Comparison of ENCODE assay signal across 8 cellular contexts in the genomic region with DNA sequence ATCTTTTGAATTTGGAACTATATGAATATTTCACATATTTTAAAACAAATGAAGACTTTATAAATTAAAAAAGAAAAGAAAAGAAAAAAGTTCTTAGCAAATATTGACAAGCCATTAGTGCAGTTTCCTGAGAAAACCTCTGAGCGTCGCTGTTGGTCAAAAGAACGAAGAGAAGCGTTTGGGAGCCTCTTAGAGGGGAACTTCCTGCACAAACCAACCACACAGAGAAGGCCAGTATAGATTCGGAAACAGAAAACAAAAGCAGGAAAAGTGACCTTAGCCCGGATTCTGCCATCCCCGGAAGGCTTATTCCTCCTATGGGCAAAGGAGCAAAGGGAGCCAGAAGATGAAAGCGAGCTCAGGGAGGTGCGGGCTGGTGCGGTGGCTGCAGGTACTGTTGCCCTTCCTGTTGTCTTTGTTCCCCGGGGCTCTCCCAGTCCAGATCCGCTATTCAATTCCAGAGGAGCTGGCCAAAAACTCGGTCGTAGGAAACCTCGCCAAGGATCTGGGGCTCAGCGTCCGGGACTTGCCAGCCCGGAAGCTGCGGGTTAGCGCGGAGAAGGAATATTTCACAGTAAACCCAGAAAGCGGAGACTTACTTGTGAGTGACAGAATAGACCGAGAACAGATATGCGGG. TPM values are rescaled to one million over a fixed set of nuclear protein-coding genes. Genes with fewer than 3 reads are reported as not detected.
DNase-seq lines count a peak whose midpoint lies in the region; ATAC-seq and TF ChIP-seq lines count a peak whose summit lies in the region.

A gene (plus strand): TSS at position 205 of the 637 bp plus-strand sequence. CDS start 142 bp downstream, at position 347.

- H3K27me3 Mint-ChIP-seq in GM23338 (ENCODE audit: insufficient read depth, low read depth, poor library complexity) (peaks cover 11% of the 10 kb centered on the region), Calu3 (ENCODE audit: unreplicated experiment) (no peaks in the 10 kb centered on the region)

- peaks cover under 1% of the 10 kb centered on the region; the same call in 1 of the 2 replicates for H3K36me3 ChIP-seq in GM23338 (ENCODE audit: insufficient read depth)
- no peaks in the 10 kb centered on the region for H3K36me3 ChIP-seq in vagina

- peak within 1 kb of the TSS; percentile 37; the same call in 1 of the 2 replicates for H3K4me2 ChIP-seq in GM23338

- peaks cover 17% of the 10 kb centered on the region; the same call in 1 of the 2 replicates for H3K4me1 ChIP-seq in GM23338 (ENCODE audit: insufficient read depth)
- H3K4me1 ChIP-seq in vagina = no peaks in the 10 kb centered on the region

- in situ Hi-C loops in Caki2 (cut with HindIII; ENCODE audit: low pct_unique_long_range_greater_than_20kb, low sequenced_read_pairs) = no loop called here

- H3F3A ChIP-seq in GM23338 (replicated peaks; ENCODE audit: low read depth) = 0 out of 2 replicates have a peak, but pooled peaks cover 3% of the 10 kb centered on the region

- H3K27ac ChIP-seq in GM23338 (ENCODE audit: low read depth) (no peak within 1 kb of the TSS), vagina (no peak within 1 kb of the TSS)

- H3K27me3 ChIP-seq in GM23338 (ENCODE audit: insufficient read depth) = no peaks in the 10 kb centered on the region
- no peaks in the 10 kb centered on the region for H3K27me3 ChIP-seq in vagina

- H3K4me3 Mint-ChIP-seq in GM23338 (peak within 1 kb of the TSS; percentile 55), Calu3 (ENCODE audit: low read depth, unreplicated experiment) (no peak within 1 kb of the TSS)

- H3K9me3 ChIP-seq in vagina = peaks cover 67% of the 10 kb centered on the region

- DNase-seq in Caki2 (ENCODE audit: low read depth) (peak; percentile 6), GM23338 (ENCODE audit: low spot score) (peak; percentile 88), NOMO-1 treated with DMSO at 0.1 percent for 48 hours (lab: John Stamatoyannopoulos, UW; ENCODE audit: unreplicated experiment) (peak; percentile 65), choroid plexus epithelial cell (ENCODE audit: low read depth) (peak; percentile 40), myocyte (ENCODE audit: low read depth) (peak; percentile 72), Calu3 (no peak), vagina (ENCODE audit: extremely low spot score in 2 of 2) (no peak)

- ATAC-seq in GM23338 (peak; percentile 76), HG03439 (IDR thresholded peaks at IDR 0.05; ENCODE audit: unreplicated experiment) (no peak)

- H3K36me3 Mint-ChIP-seq in GM23338 (ENCODE audit: low read depth) = peaks cover 73% of the 10 kb centered on the region
- peaks cover 3% of the 10 kb centered on the region for H3K36me3 Mint-ChIP-seq in Calu3 (ENCODE audit: insufficient read depth, unreplicated experiment)

- no TSS peak for BruUV-seq in Calu3 (replicated peaks; lab: Mats Ljungman, UMichigan)

- H4K20me1 ChIP-seq in GM23338 (replicated peaks; ENCODE audit: insufficient read depth) = no peaks in the 10 kb centered on the region

- H3K9me3 Mint-ChIP-seq in GM23338 = peaks cover 73% of the 10 kb centered on the region
- H3K9me3 Mint-ChIP-seq in Calu3 (ENCODE audit: low read depth, unreplicated experiment) = peaks cover 23% of the 10 kb centered on the region

- no peaks in the 10 kb centered on the region for H3K9me2 ChIP-seq in GM23338 (ENCODE audit: insufficient read depth)

- H3K27ac Mint-ChIP-seq in GM23338 = peak within 1 kb of the TSS; percentile 50
- no peak within 1 kb of the TSS for H3K27ac Mint-ChIP-seq in Calu3 (ENCODE audit: unreplicated experiment)

- H3K79me2 ChIP-seq in GM23338 (replicated peaks; ENCODE audit: insufficient read depth) = no peaks in the 10 kb centered on the region

- intact Hi-C loops in Calu3 (cut with micrococcal nuclease; ENCODE audit: unreplicated experiment) (no loop called here), vagina (cut with DNase I) (no loop called here)

- H3K4me1 Mint-ChIP-seq in GM23338 = peaks cover 14% of the 10 kb centered on the region
- no peaks in the 10 kb centered on the region for H3K4me1 Mint-ChIP-seq in Calu3 (ENCODE audit: low read depth, unreplicated experiment)

- CTCF ChIA-PET in Calu3 (lab: Charles Lee) = no interaction called here

- no peak for TF ChIP-seq POLR2A in vagina (IDR thresholded peaks at IDR 0.05)

- TF ChIP-seq CTCF in GM23338 (conservative IDR thresholded peaks at IDR 0.05; ENCODE audit: low read depth in 2 of 2) = peak; percentile 80
- TF ChIP-seq CTCF in choroid plexus epithelial cell (conservative IDR thresholded peaks at IDR 0.05; ENCODE audit: low read depth, low read length) = peak; percentile 34
- no peak for TF ChIP-seq CTCF in Calu3 (IDR thresholded peaks at IDR 0.05; ENCODE audit: unreplicated experiment)
- no peak for TF ChIP-seq CTCF in vagina (IDR thresholded peaks at IDR 0.05)

- peak within 1 kb of the TSS; percentile 40; the same call in 1 of the 2 replicates for H2AFZ ChIP-seq in GM23338

- H3K4me3 ChIP-seq in GM23338 (peak within 1 kb of the TSS; percentile 18; the same call in 1 of the 2 replicates), choroid plexus epithelial cell (ENCODE audit: low read depth, low read length) (peak within 1 kb of the TSS; percentile 32), vagina (peak within 1 kb of the TSS in 1 of 2 donors; percentile 11)

TF ChIP-seq in GM23338, 12 proteins besides CTCF, POLR2A, EP300 and RAD21 (continues in another document):
- TF ChIP-seq POLR2AphosphoS5 (IDR thresholded peaks at IDR 0.05; ENCODE audit: low read depth) (no peak), NANOG (IDR thresholded peaks at IDR 0.05; ENCODE audit: borderline replicate concordance) (no peak), ZNF114 (CRISPR knock-in tag; IDR thresholded peaks at IDR 0.05) (no peak), EZH2 (IDR thresholded peaks at IDR 0.05; ENCODE audit: low read depth, unreplicated experiment) (no peak), STAT1 (IDR thresholded peaks at IDR 0.05; ENCODE audit: unreplicated experiment) (no peak), ZNF331 (CRISPR knock-in tag; IDR thresholded peaks at IDR 0.05; ENCODE audit: low read depth) (no peak), EZH2phosphoT487 (IDR thresholded peaks at IDR 0.05; ENCODE audit: unreplicated experiment) (no peak), JUNB (IDR thresholded peaks at IDR 0.05; ENCODE audit: unreplicated experiment) (no peak)
- TF ChIP-seq, protein P1, sequence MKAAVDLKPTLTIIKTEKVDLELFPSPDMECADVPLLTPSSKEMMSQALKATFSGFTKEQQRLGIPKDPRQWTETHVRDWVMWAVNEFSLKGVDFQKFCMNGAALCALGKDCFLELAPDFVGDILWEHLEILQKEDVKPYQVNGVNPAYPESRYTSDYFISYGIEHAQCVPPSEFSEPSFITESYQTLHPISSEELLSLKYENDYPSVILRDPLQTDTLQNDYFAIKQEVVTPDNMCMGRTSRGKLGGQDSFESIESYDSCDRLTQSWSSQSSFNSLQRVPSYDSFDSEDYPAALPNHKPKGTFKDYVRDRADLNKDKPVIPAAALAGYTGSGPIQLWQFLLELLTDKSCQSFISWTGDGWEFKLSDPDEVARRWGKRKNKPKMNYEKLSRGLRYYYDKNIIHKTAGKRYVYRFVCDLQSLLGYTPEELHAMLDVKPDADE (IDR thresholded peaks at IDR 0.05) = no peak
- TF ChIP-seq, protein P2, sequence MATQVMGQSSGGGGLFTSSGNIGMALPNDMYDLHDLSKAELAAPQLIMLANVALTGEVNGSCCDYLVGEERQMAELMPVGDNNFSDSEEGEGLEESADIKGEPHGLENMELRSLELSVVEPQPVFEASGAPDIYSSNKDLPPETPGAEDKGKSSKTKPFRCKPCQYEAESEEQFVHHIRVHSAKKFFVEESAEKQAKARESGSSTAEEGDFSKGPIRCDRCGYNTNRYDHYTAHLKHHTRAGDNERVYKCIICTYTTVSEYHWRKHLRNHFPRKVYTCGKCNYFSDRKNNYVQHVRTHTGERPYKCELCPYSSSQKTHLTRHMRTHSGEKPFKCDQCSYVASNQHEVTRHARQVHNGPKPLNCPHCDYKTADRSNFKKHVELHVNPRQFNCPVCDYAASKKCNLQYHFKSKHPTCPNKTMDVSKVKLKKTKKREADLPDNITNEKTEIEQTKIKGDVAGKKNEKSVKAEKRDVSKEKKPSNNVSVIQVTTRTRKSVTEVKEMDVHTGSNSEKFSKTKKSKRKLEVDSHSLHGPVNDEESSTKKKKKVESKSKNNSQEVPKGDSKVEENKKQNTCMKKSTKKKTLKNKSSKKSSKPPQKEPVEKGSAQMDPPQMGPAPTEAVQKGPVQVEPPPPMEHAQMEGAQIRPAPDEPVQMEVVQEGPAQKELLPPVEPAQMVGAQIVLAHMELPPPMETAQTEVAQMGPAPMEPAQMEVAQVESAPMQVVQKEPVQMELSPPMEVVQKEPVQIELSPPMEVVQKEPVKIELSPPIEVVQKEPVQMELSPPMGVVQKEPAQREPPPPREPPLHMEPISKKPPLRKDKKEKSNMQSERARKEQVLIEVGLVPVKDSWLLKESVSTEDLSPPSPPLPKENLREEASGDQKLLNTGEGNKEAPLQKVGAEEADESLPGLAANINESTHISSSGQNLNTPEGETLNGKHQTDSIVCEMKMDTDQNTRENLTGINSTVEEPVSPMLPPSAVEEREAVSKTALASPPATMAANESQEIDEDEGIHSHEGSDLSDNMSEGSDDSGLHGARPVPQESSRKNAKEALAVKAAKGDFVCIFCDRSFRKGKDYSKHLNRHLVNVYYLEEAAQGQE (IDR thresholded peaks at IDR 0.05; ENCODE audit: unreplicated experiment) = no peak

RNA-seq across cellular contexts. Expression of the gene that starts here (rescaled TPM):
- total RNA-seq in Caki2 (2014; rRNA removed; shearing (Covaris generic); ENCODE audit: low replicate concordance) = 0.34 TPM in 1 of 2 replicates, not detected in the other
- 5.0 and 5.8 TPM in 2 replicates for total RNA-seq in GM23338 (2014; rRNA removed; shearing (Covaris generic))
- polyA plus RNA-seq in GM23338 (2016; fragmentation: Nextera tagmentation; extraction: Ambion mirVana) = 0.87 and 1.2 TPM in 2 replicates
- total RNA-seq in myocyte = 14.0 and 14.5 TPM in 2 replicates
- 11.9 TPM for polyA plus RNA-seq in myocyte (2012)
- total RNA-seq in Calu3 (2022) = 0.34 and 0.38 TPM in 2 replicates
- total RNA-seq in vagina = 8.3 TPM

Comparison
In these comparisons a context has a peak if more than half of its experiments do, and no peak if none do; other contexts are left out.
1. Peak in DNase-seq in Caki2; RNA of the gene not detected or under 1 TPM.
2. DNase-seq: peak in GM23338 (single experiment), NOMO-1 treated with DMSO at 0.1 percent for 48 hours (single experiment), choroid plexus epithelial cell (single experiment) and myocyte (single experiment); none in Calu3 (single experiment) and vagina (0 of 2).
3. CTCF ChIP-seq: peak in GM23338 (2 of 2) and choroid plexus epithelial cell (single experiment); none in Calu3 (single experiment) and vagina (0 of 3).